In the genomic region with DNA sequence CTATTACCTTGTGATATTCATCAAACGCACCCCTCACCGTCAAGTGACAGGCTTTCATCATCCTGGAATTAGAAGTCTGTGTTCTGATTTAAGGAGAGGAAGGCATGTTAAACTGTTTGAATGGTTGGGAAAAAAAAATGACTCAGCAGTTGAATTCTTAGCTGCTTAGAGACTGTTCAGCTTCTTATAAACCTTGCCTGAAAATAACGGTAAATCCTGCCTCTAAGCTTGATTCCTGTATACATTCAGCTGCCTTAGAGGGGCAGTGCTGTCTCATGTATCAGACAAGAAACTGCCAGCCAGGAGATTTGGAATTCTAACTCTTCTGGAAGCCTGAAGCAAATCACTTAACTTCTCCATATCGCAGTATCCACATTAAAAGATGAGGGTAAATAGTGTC, we compare ENCODE assay signal across 10 cellular contexts.
DNase-seq lines count a peak whose midpoint lies in the region; ATAC-seq, FAIRE-seq and TF ChIP-seq lines count a peak whose summit lies in the region.
"Had no signal": no experiment of that assay in that cellular context is flagged by ENCODE, and none has a peak within 500 bp of the region (broad histone marks: within the 10 kb centered on the region; RNA-seq: fewer than 3 reads in every experiment).

No MANE protein-coding gene starts in this region.

- POLR2A ChIA-PET in CD4-positive, alpha-beta T cell (lab: Charles Lee): no interaction called here

- H3K4me1 Mint-ChIP-seq in CD4-positive, alpha-beta T cell (ENCODE audit: low read depth): no peaks in the 10 kb centered on the region
- H3K4me1 Mint-ChIP-seq: activated CD8-positive, alpha-beta memory T cell treated with anti-CD3 and anti-CD28 coated beads, Interleukin-2, amount 10 ng/mL, durations not matched to agents 7 days and 5 days; T-cell had no signal

- intact Hi-C loops in left ventricle myocardium inferior (cut with micrococcal nuclease): no loop called here
- intact Hi-C loops in CD4-positive, alpha-beta T cell (cut with DNase I, micrococcal nuclease): no loop called here

- H3K27me3 ChIP-seq in HUES6 (ENCODE audit: control insufficient read depth, insufficient read depth, low read length) (no peaks in the 10 kb centered on the region), left ventricle myocardium inferior (ENCODE audit: low read depth) (no peaks in the 10 kb centered on the region)
- no peaks in the 10 kb centered on the region for H3K27me3 ChIP-seq in CD4-positive, alpha-beta T cell (ENCODE audit: control insufficient read depth, insufficient read depth, low read length)

- peak; percentile 57 for TF ChIP-seq CTCF in left ventricle myocardium inferior (IDR thresholded peaks at IDR 0.05; ENCODE audit: borderline replicate concordance)
- TF ChIP-seq CTCF in CD4-positive, alpha-beta T cell (IDR thresholded peaks at IDR 0.05): no peak

- H3K9ac ChIP-seq in HUES6 (ENCODE audit: low read length): no peak overlapping the region

- CTCF ChIA-PET in CD4-positive, alpha-beta T cell (lab: Charles Lee): no interaction called here

- H3K27ac ChIP-seq in HUES6 (ENCODE audit: low read depth, low read length) (0 out of 2 replicates have a peak overlapping the region, but pooled peaks have one; percentile 16), left ventricle myocardium inferior (replicated peaks) (no peak overlapping the region)
- H3K27ac ChIP-seq in CD4-positive, alpha-beta T cell (ENCODE audit: low read depth, low read length): no peak overlapping the region

- H3K4me1 ChIP-seq in HUES6 (ENCODE audit: control insufficient read depth, insufficient read depth, low read length) (no peaks in the 10 kb centered on the region), left ventricle myocardium inferior (peaks cover 11% of the 10 kb centered on the region)

- no peak for ATAC-seq in CD4-positive, alpha-beta T cell (ENCODE audit: poor library complexity)
- ATAC-seq: activated CD8-positive, alpha-beta memory T cell treated with anti-CD3 and anti-CD28 coated beads, Interleukin-2, amount 10 ng/mL, durations not matched to agents 7 days and 5 days; T-cell had no signal

- no peak for FAIRE-seq in H54 (lab: Jason Lieb, UNC)

- no peaks in the 10 kb centered on the region for H3K27me3 Mint-ChIP-seq in CD4-positive, alpha-beta T cell
- H3K27me3 Mint-ChIP-seq: activated CD8-positive, alpha-beta memory T cell treated with anti-CD3 and anti-CD28 coated beads, Interleukin-2, amount 10 ng/mL, durations not matched to agents 7 days and 5 days; T-cell had no signal

- H3K4me3 Mint-ChIP-seq in CD4-positive, alpha-beta T cell: no peak overlapping the region
- H3K4me3 Mint-ChIP-seq: activated CD8-positive, alpha-beta memory T cell treated with anti-CD3 and anti-CD28 coated beads, Interleukin-2, amount 10 ng/mL, durations not matched to agents 7 days and 5 days; T-cell had no signal

- no peak overlapping the region for H3K27ac Mint-ChIP-seq in CD4-positive, alpha-beta T cell
- H3K27ac Mint-ChIP-seq: activated CD8-positive, alpha-beta memory T cell treated with anti-CD3 and anti-CD28 coated beads, Interleukin-2, amount 10 ng/mL, durations not matched to agents 7 days and 5 days; T-cell had no signal

- peaks cover 7% of the 10 kb centered on the region for H3K9me3 Mint-ChIP-seq in CD4-positive, alpha-beta T cell

- no peak overlapping the region for H3K4me3 ChIP-seq in HUES6 (ENCODE audit: low read depth, low read length)
- no peak overlapping the region for H3K4me3 ChIP-seq in left ventricle myocardium inferior

- DNase-seq in SW480 (ENCODE audit: low spot score): peak; percentile 3
- no peak for DNase-seq in left ventricle myocardium inferior
- DNase-seq in putamen (ENCODE audit: low spot score): peak; percentile 14
- no peak for DNase-seq in stimulated activated CD4-positive, alpha-beta T cell treated with anti-CD3 and anti-CD28 coated beads, Interleukin-15, amount 100 ng/mL, for 24 hours
- no peak for DNase-seq in AG20443 (ENCODE audit: low spot score)
- DNase-seq in H54 (ENCODE audit: insufficient read length, low spot score): no peak
- no peak for DNase-seq in CD4-positive, alpha-beta T cell
- DNase-seq: activated CD8-positive, alpha-beta memory T cell treated with anti-CD3 and anti-CD28 coated beads, Interleukin-2, amount 10 ng/mL, durations not matched to agents 7 days and 5 days; T-cell had no signal

- no peaks in the 10 kb centered on the region for H3K36me3 ChIP-seq in HUES6 (ENCODE audit: control insufficient read depth, insufficient read depth, low read length)
- no peaks in the 10 kb centered on the region for H3K36me3 ChIP-seq in left ventricle myocardium inferior

- no peaks in the 10 kb centered on the region for H3K36me3 Mint-ChIP-seq in CD4-positive, alpha-beta T cell (ENCODE audit: low read depth)
- H3K36me3 Mint-ChIP-seq: activated CD8-positive, alpha-beta memory T cell treated with anti-CD3 and anti-CD28 coated beads, Interleukin-2, amount 10 ng/mL, durations not matched to agents 7 days and 5 days; T-cell had no signal

- no peaks in the 10 kb centered on the region for H3K9me3 ChIP-seq in HUES6 (ENCODE audit: control insufficient read depth, insufficient read depth, low read depth, low read length)
- no peaks in the 10 kb centered on the region for H3K9me3 ChIP-seq in left ventricle myocardium inferior (replicated peaks)
- no peaks in the 10 kb centered on the region for H3K9me3 ChIP-seq in CD4-positive, alpha-beta T cell (ENCODE audit: control insufficient read depth, low read length)

- no peak for TF ChIP-seq POLR2A in H54 (IDR thresholded peaks at IDR 0.05; ENCODE audit: low read depth, low read length)

Comparison
In these comparisons a context has a peak if more than half of its experiments do, and no peak if none do; other contexts are left out.
1. DNase-seq: peak in SW480 (single experiment) and putamen (single experiment); none in left ventricle myocardium inferior (single experiment), stimulated activated CD4-positive, alpha-beta T cell treated with anti-CD3 and anti-CD28 coated beads, Interleukin-15, amount 100 ng/mL, for 24 hours (single experiment), AG20443 (single experiment), H54 (single experiment) and CD4-positive, alpha-beta T cell (0 of 10).